8 cellular contexts compared by ENCODE assay signal in the genomic region with DNA sequence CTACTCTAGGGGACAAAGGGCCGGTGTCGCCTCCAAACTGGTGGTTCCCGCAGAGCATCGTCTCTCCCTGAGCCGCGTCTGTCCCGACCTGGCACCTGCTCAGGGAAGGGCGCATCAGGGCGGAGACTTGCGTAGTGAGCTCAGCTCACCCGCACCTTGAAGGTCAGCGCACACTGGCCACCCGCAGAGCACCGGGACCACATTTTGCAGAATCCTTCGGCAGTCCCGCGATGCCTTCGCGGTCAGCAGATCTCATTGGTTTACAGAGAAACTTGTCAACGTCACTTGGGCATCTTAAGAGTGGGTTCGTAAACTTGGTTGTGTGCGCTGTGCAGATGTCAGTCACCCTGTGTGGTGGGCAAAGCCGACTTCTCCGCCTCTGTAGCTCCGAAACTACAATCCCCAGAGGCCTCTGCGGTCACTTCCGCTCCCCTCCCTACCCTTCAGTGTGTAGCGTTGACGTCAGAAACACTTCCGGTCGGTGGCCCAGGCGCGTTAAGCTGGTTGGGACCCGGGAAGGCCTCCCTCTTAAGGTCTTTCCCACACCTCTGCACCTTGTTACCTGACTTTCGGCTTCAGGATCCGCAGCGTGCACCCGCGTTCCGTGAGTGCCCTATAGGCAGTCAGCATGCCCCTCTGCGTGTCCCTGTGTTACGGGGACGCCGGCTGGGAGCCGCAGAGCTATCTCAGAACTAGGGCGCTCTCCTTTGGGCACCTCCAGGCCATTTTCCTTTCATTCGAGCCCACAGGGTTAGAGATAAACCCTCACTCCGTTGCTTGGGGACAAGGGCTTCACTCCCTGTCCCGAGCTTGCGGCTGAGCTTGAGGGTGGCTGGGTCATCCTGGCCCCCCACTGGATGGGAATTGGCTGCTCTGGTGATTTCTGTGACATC. TPM values are rescaled to one million over a fixed set of nuclear protein-coding genes. Genes with fewer than 3 reads are reported as not detected.
A peak's percentile ranks its signal among the peaks of the same experiment; 100 is the strongest.
DNase-seq lines count a peak whose midpoint lies in the region; ATAC-seq, FAIRE-seq and TF ChIP-seq lines count a peak whose summit lies in the region.

No MANE protein-coding gene starts in this region.

- peak overlapping the region; percentile 88; the same call in 1 of the 2 replicates for H2AFZ ChIP-seq in GM23338

- peak; percentile 42 for FAIRE-seq in kidney (lab: Jason Lieb, UNC)

- intact Hi-C loops in kidney (cut with DNase I) = no loop called here

- no peaks in the 10 kb centered on the region; the same call in 1 of the 2 replicates for H3K9me2 ChIP-seq in GM23338 (ENCODE audit: insufficient read depth)

- H3F3A ChIP-seq in GM23338 (replicated peaks; ENCODE audit: low read depth) = 0 out of 2 replicates have a peak, but pooled peaks cover 3% of the 10 kb centered on the region

- DNase-seq in COR-L47 (lab: John Stamatoyannopoulos, UW) (peak; percentile 84), GM23338 (ENCODE audit: low spot score) (peak; percentile 98), NCI-H2029 (lab: John Stamatoyannopoulos, UW) (peak; percentile 94), choroid plexus epithelial cell (ENCODE audit: low read depth) (peak; percentile 91), kidney (peak; percentile 96), SHP77 (lab: John Stamatoyannopoulos, UW) (no peak)
- DNase-seq in activated CD4-positive, alpha-beta T cell treated with anti-CD3 and anti-CD28 coated beads for 4 hours = peak; percentile 82 to 86
- peak; percentile 65 to 71 for DNase-seq in stimulated activated CD4-positive, alpha-beta T cell treated with anti-CD3 and anti-CD28 coated beads, Interleukin-15, amount 100 ng/mL, for 1 hour (ENCODE audit: low read depth in 1 of 2, low spot score in 1 of 2)

- H3K36me3 Mint-ChIP-seq in GM23338 (ENCODE audit: low read depth) = peaks cover 36% of the 10 kb centered on the region

- peaks cover 22% of the 10 kb centered on the region for H3K4me1 ChIP-seq in GM23338 (ENCODE audit: insufficient read depth)
- peaks cover 4 to 15% of the 10 kb centered on the region in 2 donors for H3K4me1 ChIP-seq in kidney (ENCODE audit: control insufficient read depth in 1 of 2, insufficient read depth in 1 of 2, low read depth in 1 of 2, low read length in 2 of 2)

- peaks cover 41% of the 10 kb centered on the region for H3K79me2 ChIP-seq in GM23338 (replicated peaks; ENCODE audit: insufficient read depth)

- H3K27ac Mint-ChIP-seq in GM23338 = peak overlapping the region; percentile 97

- H3K9me3 ChIP-seq in kidney (ENCODE audit: control insufficient read depth in 1 of 2, low read length in 2 of 2) = no peaks in the 10 kb centered on the region

- H3K27me3 ChIP-seq in GM23338 (ENCODE audit: insufficient read depth) = no peaks in the 10 kb centered on the region

- peaks cover 12% of the 10 kb centered on the region for H3K27me3 Mint-ChIP-seq in GM23338 (ENCODE audit: insufficient read depth, low read depth, poor library complexity)

- H3K4me3 ChIP-seq in GM23338 (peak overlapping the region; percentile 80), choroid plexus epithelial cell (ENCODE audit: low read depth, low read length) (peak overlapping the region; percentile 99), kidney (ENCODE audit: low read length in 2 of 2) (peak overlapping the region; percentile 89 to 93)

- H3K27ac ChIP-seq in GM23338 (ENCODE audit: low read depth) = peak overlapping the region; percentile 96
- peak overlapping the region; percentile 24 to 81 for H3K27ac ChIP-seq in kidney (ENCODE audit: low read depth in 2 of 2, low read length in 2 of 2)

- TF ChIP-seq CTCF in GM23338 (conservative IDR thresholded peaks at IDR 0.05; ENCODE audit: low read depth in 2 of 2) (no peak), choroid plexus epithelial cell (conservative IDR thresholded peaks at IDR 0.05; ENCODE audit: low read depth, low read length) (no peak), kidney (IDR thresholded peaks at IDR 0.05; ENCODE audit: borderline replicate concordance, extremely low read depth, insufficient read depth) (no peak)

- peak overlapping the region; percentile 92 to 98 for H3K9ac ChIP-seq in kidney (ENCODE audit: low read length in 2 of 2)

- peak overlapping the region; percentile 98 for H3K4me2 ChIP-seq in GM23338

- H3K4me3 Mint-ChIP-seq in GM23338 = peak overlapping the region; percentile 93

- H3K4me1 Mint-ChIP-seq in GM23338 = peaks cover 17% of the 10 kb centered on the region

- H4K20me1 ChIP-seq in GM23338 (replicated peaks; ENCODE audit: insufficient read depth) = peaks cover 3% of the 10 kb centered on the region; the same call in 1 of the 2 replicates

- H3K9me3 Mint-ChIP-seq in GM23338 = no peaks in the 10 kb centered on the region

- no peaks in the 10 kb centered on the region for H3K36me3 ChIP-seq in GM23338 (ENCODE audit: insufficient read depth)
- H3K36me3 ChIP-seq in kidney (ENCODE audit: control insufficient read depth in 1 of 2, insufficient read depth in 2 of 2, low read length in 2 of 2) = no peaks in the 10 kb centered on the region

- peak; percentile 95 for ATAC-seq in GM23338

TF ChIP-seq in GM23338, 12 proteins besides CTCF, POLR2A, EP300 and RAD21:
- TF ChIP-seq POLR2AphosphoS5 (IDR thresholded peaks at IDR 0.05; ENCODE audit: low read depth) (peak; percentile 80), CREB1 (CRISPR knock-in tag; IDR thresholded peaks at IDR 0.05; ENCODE audit: low read depth) (peak; percentile 92), ETS1 (IDR thresholded peaks at IDR 0.05) (peak; percentile 92), EZH2phosphoT487 (IDR thresholded peaks at IDR 0.05; ENCODE audit: unreplicated experiment) (no peak)

RNA-seq across cellular contexts. Expression of gene ZNF527, which starts 36.5 kb away (rescaled TPM):
- total RNA-seq in GM23338 (2014; rRNA removed; shearing (Covaris generic)) = 4.0 and 7.9 TPM in 2 replicates
- 0.97 and 1.5 TPM in 2 replicates for polyA plus RNA-seq in GM23338 (2016; fragmentation: Nextera tagmentation; extraction: Ambion mirVana)
- 8.2 TPM for total RNA-seq in kidney
- 3.6 TPM for polyA plus RNA-seq in kidney (ENCODE audit: insufficient read depth, low read depth, low replicate concordance)

Comparison
In these comparisons a context has a peak if more than half of its experiments do, and no peak if none do; other contexts are left out.
1. DNase-seq: peak in COR-L47 (single experiment), GM23338 (single experiment), NCI-H2029 (single experiment), activated CD4-positive, alpha-beta T cell treated with anti-CD3 and anti-CD28 coated beads for 4 hours (2 of 2), choroid plexus epithelial cell (single experiment), kidney (single experiment) and stimulated activated CD4-positive, alpha-beta T cell treated with anti-CD3 and anti-CD28 coated beads, Interleukin-15, amount 100 ng/mL, for 1 hour (2 of 2); none in SHP77 (0 of 2).
2. Peak in every context shown above with its lines, with median percentiles within 50 percentile points of each other: H3K4me3 ChIP-seq.